ENCODE assay signal across 12 cellular contexts in genomic region chr10:8331387-8331786, GRCh38.
DNase-seq lines count a peak whose midpoint lies in the region; ATAC-seq and TF ChIP-seq lines count a peak whose summit lies in the region.
"Had no signal": no experiment of that assay in that cellular context is flagged by ENCODE, and none has a peak within 500 bp of the region (broad histone marks: within the 10 kb centered on the region; RNA-seq: fewer than 3 reads in every experiment).

No MANE protein-coding gene starts in this region.

- peak overlapping the region; percentile 91 to 99 (median 98) for H3K27ac Mint-ChIP-seq in CD4-positive, alpha-beta memory T cell
- H3K27ac Mint-ChIP-seq in naive thymus-derived CD4-positive, alpha-beta T cell, result peak overlapping the region; percentile 88 to 97 (median 93)

- H3K9me3 Mint-ChIP-seq in CD4-positive, alpha-beta memory T cell, result peaks cover 0 to 2% (median 0%) of the 10 kb centered on the region in 8 donors
- H3K9me3 Mint-ChIP-seq in naive thymus-derived CD4-positive, alpha-beta T cell, result no peaks in the 10 kb centered on the region

- CTCF ChIA-PET in CD4-positive, alpha-beta memory T cell (lab: Charles Lee; ENCODE audit: partially characterized antibody), result interaction anchor here (0.6 to 3.5 kb wide), 12 partner anchors 14 to 270 kb away, joined by 3 to 37 read pairs (median 4); no protein-coding TSS in a partner anchor
- CTCF ChIA-PET in naive thymus-derived CD4-positive, alpha-beta T cell (lab: Charles Lee), result interaction anchor here (1.4 kb wide), 1 partner anchor 113 kb away, joined by 3 read pairs; no protein-coding TSS in a partner anchor

- TF ChIP-seq CTCF in testis (IDR thresholded peaks at IDR 0.05), result no peak

- H3K9me3 ChIP-seq in CD4-positive, alpha-beta memory T cell (ENCODE audit: control insufficient read depth in 1 of 2, low read length in 2 of 2), result no peaks in the 10 kb centered on the region
- no peaks in the 10 kb centered on the region for H3K9me3 ChIP-seq in naive thymus-derived CD4-positive, alpha-beta T cell (ENCODE audit: control insufficient read depth in 2 of 3, low read length in 3 of 3)
- H3K9me3 ChIP-seq in testis, result no peaks in the 10 kb centered on the region
- H3K9me3 ChIP-seq: heart left ventricle, stomach had no signal

- H3K4me3 ChIP-seq in CD4-positive, alpha-beta memory T cell (ENCODE audit: low read length in 2 of 2), result peak overlapping the region; percentile 61 to 67
- H3K4me3 ChIP-seq in naive thymus-derived CD4-positive, alpha-beta T cell (ENCODE audit: low read length), result peak overlapping the region; percentile 71
- H3K4me3 ChIP-seq in testis, result no peak overlapping the region

- TF ChIP-seq POLR2A in testis (IDR thresholded peaks at IDR 0.05), result no peak

- H3K4me3 Mint-ChIP-seq in CD4-positive, alpha-beta memory T cell, result peak overlapping the region; percentile 84 to 94 (median 90)
- H3K4me3 Mint-ChIP-seq in naive thymus-derived CD4-positive, alpha-beta T cell, result peak overlapping the region; percentile 65 to 92 (median 84)

- POLR2A ChIA-PET in CD4-positive, alpha-beta memory T cell (lab: Charles Lee; ENCODE audit: partially characterized antibody), result interaction anchor here (0.7 to 4.5 kb wide), 23 partner anchors 29 to 674 kb away, joined by 3 to 145 read pairs (median 12); partner anchors contain the start of gene GATA3
- POLR2A ChIA-PET in naive thymus-derived CD4-positive, alpha-beta T cell (lab: Charles Lee), result interaction anchor here (0.6 to 2.2 kb wide), 7 partner anchors 8 to 1933 kb away, joined by 3 to 13 read pairs (median 4); no protein-coding TSS in a partner anchor

- no peaks in the 10 kb centered on the region for H3K27me3 Mint-ChIP-seq in CD4-positive, alpha-beta memory T cell
- peaks cover 0 to 10% (median 0%) of the 10 kb centered on the region in 5 donors for H3K27me3 Mint-ChIP-seq in naive thymus-derived CD4-positive, alpha-beta T cell

- H3K36me3 ChIP-seq in CD4-positive, alpha-beta memory T cell (ENCODE audit: insufficient read depth, low read length), result no peaks in the 10 kb centered on the region
- no peaks in the 10 kb centered on the region for H3K36me3 ChIP-seq in naive thymus-derived CD4-positive, alpha-beta T cell (ENCODE audit: control insufficient read depth in 2 of 3, insufficient read depth in 3 of 3, low read length in 3 of 3)
- H3K36me3 ChIP-seq in testis (ENCODE audit: low read depth, missing control alignments), result no peaks in the 10 kb centered on the region
- H3K36me3 ChIP-seq: heart left ventricle, stomach had no signal

- DNase-seq in CD4-positive, alpha-beta memory T cell, result peak; percentile 60 to 73 (median 66)
- DNase-seq in T-helper 1 cell (peak in 4 of 5 donors; percentile 13 to 38 (median 16)), testis (no peak), NCI-H2196 treated with DMSO at 0.1 percent for 48 hours (lab: John Stamatoyannopoulos, UW; ENCODE audit: unreplicated experiment) (no peak), NCI-H146 treated with DMSO at 0.1 percent for 48 hours (lab: John Stamatoyannopoulos, UW; ENCODE audit: unreplicated experiment) (no peak)
- peak; percentile 54 to 61 for DNase-seq in activated T-cell treated with anti-CD3 and anti-CD28 coated beads, Interleukin-2, amount 50 U/mL, for 48 hours
- DNase-seq in naive thymus-derived CD4-positive, alpha-beta T cell, result peak in 8 of 9 donors; percentile 11 to 46 (median 30)
- DNase-seq: DMS79 treated with DMSO at 0.1 percent for 48 hours, heart left ventricle, NCI-H1436 treated with DMSO at 0.1 percent for 48 hours, stomach had no signal

- H3K4me1 ChIP-seq in CD4-positive, alpha-beta memory T cell (ENCODE audit: insufficient read depth, low read length), result peaks cover 32% of the 10 kb centered on the region
- H3K4me1 ChIP-seq in naive thymus-derived CD4-positive, alpha-beta T cell (ENCODE audit: control insufficient read depth in 2 of 2, insufficient read depth in 2 of 2, low read length in 2 of 2), result peaks cover 9 to 23% of the 10 kb centered on the region in 2 donors
- peaks cover 6% of the 10 kb centered on the region for H3K4me1 ChIP-seq in testis

- H3K4me1 Mint-ChIP-seq in CD4-positive, alpha-beta memory T cell, result peaks cover 28 to 74% (median 46%) of the 10 kb centered on the region in 4 donors
- H3K4me1 Mint-ChIP-seq in naive thymus-derived CD4-positive, alpha-beta T cell, result peaks cover 22 to 57% (median 44%) of the 10 kb centered on the region in 7 donors

- intact Hi-C loops in CD4-positive, alpha-beta memory T cell (cut with micrococcal nuclease), result no loop called here
- intact Hi-C loops in naive thymus-derived CD4-positive, alpha-beta T cell (cut with micrococcal nuclease), result loop anchor here (5.0 to 10.0 kb wide), 3 partner anchors 149 to 547 kb away; partner anchors contain the start of genes ATP5F1C (in 1 of the 2), KIN (in 1 of the 2) and TAF3 (in 1 of the 2)
- intact Hi-C loops in testis (cut with DNase I; ENCODE audit: low total_unique reads), result no loop called here

- H3K27me3 ChIP-seq in CD4-positive, alpha-beta memory T cell (ENCODE audit: insufficient read depth, low read length), result no peaks in the 10 kb centered on the region
- H3K27me3 ChIP-seq in naive thymus-derived CD4-positive, alpha-beta T cell (ENCODE audit: control insufficient read depth in 2 of 2, insufficient read depth in 2 of 2, low read length in 2 of 2), result no peaks in the 10 kb centered on the region
- H3K27me3 ChIP-seq in testis, result no peaks in the 10 kb centered on the region

- H3K36me3 Mint-ChIP-seq in CD4-positive, alpha-beta memory T cell, result no peaks in the 10 kb centered on the region
- H3K36me3 Mint-ChIP-seq in naive thymus-derived CD4-positive, alpha-beta T cell, result peaks cover 0 to 8% (median 0%) of the 10 kb centered on the region in 5 donors

- 48 to 57% methylated on average over 14 of the region's 14 CpGs for WGBS in testis, 2 donors

- no peak for ATAC-seq in naive thymus-derived CD4-positive, alpha-beta T cell
- no peak for ATAC-seq in GM18502 (IDR thresholded peaks at IDR 0.05; ENCODE audit: poor library complexity, unreplicated experiment)

- peak overlapping the region; percentile 78 for H3K27ac ChIP-seq in CD4-positive, alpha-beta memory T cell (ENCODE audit: low read depth, low read length)
- peak overlapping the region; percentile 83 for H3K27ac ChIP-seq in naive thymus-derived CD4-positive, alpha-beta T cell (ENCODE audit: low read depth, low read length)
- H3K27ac ChIP-seq in testis, result no peak overlapping the region

Comparison
In these comparisons a context has a peak if more than half of its experiments do, and no peak if none do; other contexts are left out.
1. DNase-seq: peak in CD4-positive, alpha-beta memory T cell (5 of 5), T-helper 1 cell (4 of 5), activated T-cell treated with anti-CD3 and anti-CD28 coated beads, Interleukin-2, amount 50 U/mL, for 48 hours (2 of 2) and naive thymus-derived CD4-positive, alpha-beta T cell (8 of 9); none in testis (single experiment), NCI-H2196 treated with DMSO at 0.1 percent for 48 hours (single experiment) and NCI-H146 treated with DMSO at 0.1 percent for 48 hours (single experiment).
2. H3K27ac ChIP-seq: peak in CD4-positive, alpha-beta memory T cell (single experiment) and naive thymus-derived CD4-positive, alpha-beta T cell (single experiment); none in testis (0 of 2).
3. H3K4me3 ChIP-seq: peak in CD4-positive, alpha-beta memory T cell (2 of 2) and naive thymus-derived CD4-positive, alpha-beta T cell (single experiment); none in testis (0 of 2).
4. intact Hi-C loops: an anchor here in naive thymus-derived CD4-positive, alpha-beta T cell (5.0 to 10.0 kb wide); none called in CD4-positive, alpha-beta memory T cell and testis.